In the genomic region with DNA sequence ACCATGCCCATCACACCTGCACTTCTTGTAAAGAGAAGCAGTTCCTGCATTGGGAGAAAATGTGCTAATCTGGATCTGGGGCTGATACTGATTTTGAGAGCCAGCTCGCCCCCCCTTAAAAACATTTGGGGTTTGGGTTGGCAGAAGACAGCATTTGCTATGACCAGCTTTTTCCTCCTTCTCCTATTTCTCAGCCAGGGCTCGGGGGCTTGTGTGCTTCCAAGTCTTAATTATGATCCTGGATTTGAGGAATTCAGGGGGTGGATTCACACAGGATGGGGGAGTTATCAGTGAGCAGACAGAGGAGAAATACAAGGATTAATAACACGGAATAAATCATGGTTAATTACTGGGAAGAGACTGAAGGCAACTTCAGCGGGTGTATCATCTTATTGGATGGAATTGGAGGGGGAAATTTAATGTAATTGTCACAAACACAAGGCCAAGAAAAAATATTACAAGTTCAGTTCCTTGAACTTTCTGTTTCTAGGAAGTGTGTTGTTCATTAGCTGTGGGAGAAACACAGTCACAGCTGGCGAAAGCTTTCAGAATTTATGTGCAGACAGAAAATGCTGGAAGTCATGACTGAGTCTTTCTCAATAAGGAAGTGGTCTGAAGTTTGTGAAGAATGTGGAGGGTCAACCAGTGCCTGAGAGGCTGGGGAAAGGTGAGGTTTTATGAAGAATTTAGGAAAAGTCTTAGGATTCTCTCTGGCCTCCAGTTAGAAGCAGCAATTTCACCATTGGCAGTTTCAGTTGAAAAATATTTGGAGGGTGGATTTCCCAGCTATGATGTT, we compare ENCODE assay signal across 1 cellular context.
TF ChIP-seq lines count a peak whose summit lies in the region.

No MANE protein-coding gene starts in this region.

TF ChIP-seq in GM12878, 131 proteins besides CTCF, POLR2A, EP300 and RAD21 (continued from another document):
- TF ChIP-seq, protein P1, sequence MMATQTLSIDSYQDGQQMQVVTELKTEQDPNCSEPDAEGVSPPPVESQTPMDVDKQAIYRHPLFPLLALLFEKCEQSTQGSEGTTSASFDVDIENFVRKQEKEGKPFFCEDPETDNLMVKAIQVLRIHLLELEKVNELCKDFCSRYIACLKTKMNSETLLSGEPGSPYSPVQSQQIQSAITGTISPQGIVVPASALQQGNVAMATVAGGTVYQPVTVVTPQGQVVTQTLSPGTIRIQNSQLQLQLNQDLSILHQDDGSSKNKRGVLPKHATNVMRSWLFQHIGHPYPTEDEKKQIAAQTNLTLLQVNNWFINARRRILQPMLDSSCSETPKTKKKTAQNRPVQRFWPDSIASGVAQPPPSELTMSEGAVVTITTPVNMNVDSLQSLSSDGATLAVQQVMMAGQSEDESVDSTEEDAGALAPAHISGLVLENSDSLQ (IDR thresholded peaks at IDR 0.05) = no peak
